ENCODE assay signal across 1 cellular context in the genomic region with DNA sequence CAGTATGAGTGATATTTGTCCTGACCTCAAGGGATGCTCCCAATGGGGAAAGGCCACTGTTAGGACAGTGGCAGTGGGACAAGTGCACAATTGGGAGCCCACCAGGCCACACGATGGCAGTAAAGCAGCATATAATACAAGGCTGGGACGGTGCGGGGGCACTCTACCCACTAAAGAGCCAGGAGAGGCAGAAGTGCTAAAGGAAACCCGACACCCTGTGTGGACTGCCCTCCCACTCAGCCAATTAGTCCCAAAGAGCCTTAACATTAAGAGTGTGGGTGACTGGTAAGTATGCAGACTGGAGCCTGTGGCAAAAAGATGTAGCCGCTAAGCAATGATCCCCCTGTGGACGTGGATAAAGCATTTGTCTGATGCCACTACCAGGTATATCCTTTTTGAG.
TF ChIP-seq lines count a peak whose summit lies in the region.

No MANE protein-coding gene starts in this region.

TF ChIP-seq in HepG2, 621 proteins besides CTCF, POLR2A, EP300 and RAD21 (continues in another document):
- TF ChIP-seq, protein P1, sequence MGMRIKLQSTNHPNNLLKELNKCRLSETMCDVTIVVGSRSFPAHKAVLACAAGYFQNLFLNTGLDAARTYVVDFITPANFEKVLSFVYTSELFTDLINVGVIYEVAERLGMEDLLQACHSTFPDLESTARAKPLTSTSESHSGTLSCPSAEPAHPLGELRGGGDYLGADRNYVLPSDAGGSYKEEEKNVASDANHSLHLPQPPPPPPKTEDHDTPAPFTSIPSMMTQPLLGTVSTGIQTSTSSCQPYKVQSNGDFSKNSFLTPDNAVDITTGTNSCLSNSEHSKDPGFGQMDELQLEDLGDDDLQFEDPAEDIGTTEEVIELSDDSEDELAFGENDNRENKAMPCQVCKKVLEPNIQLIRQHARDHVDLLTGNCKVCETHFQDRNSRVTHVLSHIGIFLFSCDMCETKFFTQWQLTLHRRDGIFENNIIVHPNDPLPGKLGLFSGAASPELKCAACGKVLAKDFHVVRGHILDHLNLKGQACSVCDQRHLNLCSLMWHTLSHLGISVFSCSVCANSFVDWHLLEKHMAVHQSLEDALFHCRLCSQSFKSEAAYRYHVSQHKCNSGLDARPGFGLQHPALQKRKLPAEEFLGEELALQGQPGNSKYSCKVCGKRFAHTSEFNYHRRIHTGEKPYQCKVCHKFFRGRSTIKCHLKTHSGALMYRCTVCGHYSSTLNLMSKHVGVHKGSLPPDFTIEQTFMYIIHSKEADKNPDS (CRISPR knock-in tag; IDR thresholded peaks at IDR 0.05): no peak
- TF ChIP-seq ZNF331 (CRISPR knock-in tag; IDR thresholded peaks at IDR 0.05) (peak; percentile 57; the same call in 1 of the 2 replicates), ATF1 (CRISPR knock-in tag; IDR thresholded peaks at IDR 0.05) (0 out of 2 replicates have a peak, but pooled peaks have one; percentile 17), TEAD2 (CRISPR knock-in tag; IDR thresholded peaks at IDR 0.05) (no peak), PHF5A (CRISPR knock-in tag; IDR thresholded peaks at IDR 0.05; ENCODE audit: low read depth, unreplicated experiment) (no peak), ARNT (IDR thresholded peaks at IDR 0.05) (no peak), JUNB (CRISPR knock-in tag; IDR thresholded peaks at IDR 0.05; ENCODE audit: borderline replicate concordance) (no peak), ATRX (CRISPR knock-in tag; IDR thresholded peaks at IDR 0.05; ENCODE audit: borderline replicate concordance) (no peak), PRMT3 (CRISPR knock-in tag; IDR thresholded peaks at IDR 0.05; ENCODE audit: borderline replicate concordance, low read depth) (peak; percentile 50; the same call in 1 of the 2 replicates), KDM3A (CRISPR knock-in tag; IDR thresholded peaks at IDR 0.05; ENCODE audit: low read depth) (0 out of 2 replicates have a peak, but pooled peaks have one; percentile 28), SOX5 (CRISPR knock-in tag; IDR thresholded peaks at IDR 0.05; ENCODE audit: borderline replicate concordance) (peak; percentile 30; the same call in 1 of the 2 replicates), MEIS1 (CRISPR knock-in tag; IDR thresholded peaks at IDR 0.05; ENCODE audit: borderline replicate concordance) (no peak), AHR (CRISPR knock-in tag; IDR thresholded peaks at IDR 0.05) (0 out of 2 replicates have a peak, but pooled peaks have one; percentile 44), CBFB (CRISPR knock-in tag; IDR thresholded peaks at IDR 0.05) (no peak), CHD4 (IDR thresholded peaks at IDR 0.05; ENCODE audit: borderline replicate concordance, low read length) (no peak), KLF6 (CRISPR knock-in tag; IDR thresholded peaks at IDR 0.05) (0 out of 2 replicates have a peak, but pooled peaks have one; percentile 43), SCMH1 (CRISPR knock-in tag; IDR thresholded peaks at IDR 0.05; ENCODE audit: borderline replicate concordance) (no peak), KLF12 (CRISPR knock-in tag; IDR thresholded peaks at IDR 0.05; ENCODE audit: borderline replicate concordance) (peak; percentile 12; the same call in 1 of the 2 replicates), IRX3 (CRISPR knock-in tag; IDR thresholded peaks at IDR 0.05; ENCODE audit: borderline replicate concordance, low read depth) (no peak), ZNF510 (CRISPR knock-in tag; IDR thresholded peaks at IDR 0.05; ENCODE audit: low read depth) (no peak), SMAD3 (CRISPR knock-in tag; IDR thresholded peaks at IDR 0.05) (peak; percentile 42; the same call in 1 of the 2 replicates), KAT8 (CRISPR knock-in tag; IDR thresholded peaks at IDR 0.05) (peak; percentile 67), ARNT2 (CRISPR knock-in tag; IDR thresholded peaks at IDR 0.05; ENCODE audit: low read depth) (no peak), RXRB (CRISPR knock-in tag; IDR thresholded peaks at IDR 0.05; ENCODE audit: borderline replicate concordance) (peak; percentile 52; the same call in 1 of the 2 replicates), ZNF501 (CRISPR knock-in tag; IDR thresholded peaks at IDR 0.05) (peak; percentile 46; the same call in 1 of the 2 replicates), DMAP1 (CRISPR knock-in tag; IDR thresholded peaks at IDR 0.05) (0 out of 2 replicates have a peak, but pooled peaks have one; percentile 25), SOX13 (IDR thresholded peaks at IDR 0.05) (no peak), SOX13 (CRISPR knock-in tag; conservative IDR thresholded peaks at IDR 0.05 in 1 of 2, IDR thresholded peaks at IDR 0.05 in 1 of 2) (peak in 1 of 2 experiments; percentile 31; a peak in 1 of 4 replicates), ZNF441 (CRISPR knock-in tag; IDR thresholded peaks at IDR 0.05; ENCODE audit: borderline replicate concordance) (no peak), ZMYM4 (CRISPR knock-in tag; IDR thresholded peaks at IDR 0.05) (peak; percentile 97), ZNF878 (CRISPR knock-in tag; IDR thresholded peaks at IDR 0.05) (no peak), MAZ (IDR thresholded peaks at IDR 0.05; ENCODE audit: borderline replicate concordance, low read depth, low read length) (peak; percentile 71; the same call in 1 of the 2 replicates), MAZ (CRISPR knock-in tag; IDR thresholded peaks at IDR 0.05; ENCODE audit: low read depth) (no peak; the same call in 1 of the 2 replicates), ZMYM3 (CRISPR knock-in tag; IDR thresholded peaks at IDR 0.05) (peak; percentile 54; the same call in 1 of the 2 replicates), ZNF781 (CRISPR knock-in tag; IDR thresholded peaks at IDR 0.05; ENCODE audit: borderline replicate concordance, not compliant biosample characterization) (peak; percentile 25), SRY (CRISPR knock-in tag; IDR thresholded peaks at IDR 0.05) (no peak), HOXA5 (CRISPR knock-in tag; IDR thresholded peaks at IDR 0.05) (no peak), KLF16 (CRISPR knock-in tag; IDR thresholded peaks at IDR 0.05) (no peak), KDM2A (CRISPR knock-in tag; IDR thresholded peaks at IDR 0.05; ENCODE audit: borderline replicate concordance, low read depth) (peak; percentile 49; the same call in 1 of the 2 replicates), ZBTB3 (CRISPR knock-in tag; IDR thresholded peaks at IDR 0.05; ENCODE audit: borderline replicate concordance, low read depth) (no peak), SP2 (CRISPR knock-in tag; IDR thresholded peaks at IDR 0.05) (no peak), JDP2 (CRISPR knock-in tag; IDR thresholded peaks at IDR 0.05; ENCODE audit: borderline replicate concordance) (no peak)
- TF ChIP-seq, protein P2, sequence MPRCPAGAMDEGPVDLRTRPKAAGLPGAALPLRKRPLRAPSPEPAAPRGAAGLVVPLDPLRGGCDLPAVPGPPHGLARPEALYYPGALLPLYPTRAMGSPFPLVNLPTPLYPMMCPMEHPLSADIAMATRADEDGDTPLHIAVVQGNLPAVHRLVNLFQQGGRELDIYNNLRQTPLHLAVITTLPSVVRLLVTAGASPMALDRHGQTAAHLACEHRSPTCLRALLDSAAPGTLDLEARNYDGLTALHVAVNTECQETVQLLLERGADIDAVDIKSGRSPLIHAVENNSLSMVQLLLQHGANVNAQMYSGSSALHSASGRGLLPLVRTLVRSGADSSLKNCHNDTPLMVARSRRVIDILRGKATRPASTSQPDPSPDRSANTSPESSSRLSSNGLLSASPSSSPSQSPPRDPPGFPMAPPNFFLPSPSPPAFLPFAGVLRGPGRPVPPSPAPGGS (CRISPR knock-in tag; IDR thresholded peaks at IDR 0.05): no peak
- TF ChIP-seq, protein P3, sequence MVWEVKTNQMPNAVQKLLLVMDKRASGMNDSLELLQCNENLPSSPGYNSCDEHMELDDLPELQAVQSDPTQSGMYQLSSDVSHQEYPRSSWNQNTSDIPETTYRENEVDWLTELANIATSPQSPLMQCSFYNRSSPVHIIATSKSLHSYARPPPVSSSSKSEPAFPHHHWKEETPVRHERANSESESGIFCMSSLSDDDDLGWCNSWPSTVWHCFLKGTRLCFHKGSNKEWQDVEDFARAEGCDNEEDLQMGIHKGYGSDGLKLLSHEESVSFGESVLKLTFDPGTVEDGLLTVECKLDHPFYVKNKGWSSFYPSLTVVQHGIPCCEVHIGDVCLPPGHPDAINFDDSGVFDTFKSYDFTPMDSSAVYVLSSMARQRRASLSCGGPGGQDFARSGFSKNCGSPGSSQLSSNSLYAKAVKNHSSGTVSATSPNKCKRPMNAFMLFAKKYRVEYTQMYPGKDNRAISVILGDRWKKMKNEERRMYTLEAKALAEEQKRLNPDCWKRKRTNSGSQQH (CRISPR knock-in tag; IDR thresholded peaks at IDR 0.05; ENCODE audit: low read depth): peak; percentile 45; the same call in 1 of the 2 replicates
- TF ChIP-seq, protein P4, sequence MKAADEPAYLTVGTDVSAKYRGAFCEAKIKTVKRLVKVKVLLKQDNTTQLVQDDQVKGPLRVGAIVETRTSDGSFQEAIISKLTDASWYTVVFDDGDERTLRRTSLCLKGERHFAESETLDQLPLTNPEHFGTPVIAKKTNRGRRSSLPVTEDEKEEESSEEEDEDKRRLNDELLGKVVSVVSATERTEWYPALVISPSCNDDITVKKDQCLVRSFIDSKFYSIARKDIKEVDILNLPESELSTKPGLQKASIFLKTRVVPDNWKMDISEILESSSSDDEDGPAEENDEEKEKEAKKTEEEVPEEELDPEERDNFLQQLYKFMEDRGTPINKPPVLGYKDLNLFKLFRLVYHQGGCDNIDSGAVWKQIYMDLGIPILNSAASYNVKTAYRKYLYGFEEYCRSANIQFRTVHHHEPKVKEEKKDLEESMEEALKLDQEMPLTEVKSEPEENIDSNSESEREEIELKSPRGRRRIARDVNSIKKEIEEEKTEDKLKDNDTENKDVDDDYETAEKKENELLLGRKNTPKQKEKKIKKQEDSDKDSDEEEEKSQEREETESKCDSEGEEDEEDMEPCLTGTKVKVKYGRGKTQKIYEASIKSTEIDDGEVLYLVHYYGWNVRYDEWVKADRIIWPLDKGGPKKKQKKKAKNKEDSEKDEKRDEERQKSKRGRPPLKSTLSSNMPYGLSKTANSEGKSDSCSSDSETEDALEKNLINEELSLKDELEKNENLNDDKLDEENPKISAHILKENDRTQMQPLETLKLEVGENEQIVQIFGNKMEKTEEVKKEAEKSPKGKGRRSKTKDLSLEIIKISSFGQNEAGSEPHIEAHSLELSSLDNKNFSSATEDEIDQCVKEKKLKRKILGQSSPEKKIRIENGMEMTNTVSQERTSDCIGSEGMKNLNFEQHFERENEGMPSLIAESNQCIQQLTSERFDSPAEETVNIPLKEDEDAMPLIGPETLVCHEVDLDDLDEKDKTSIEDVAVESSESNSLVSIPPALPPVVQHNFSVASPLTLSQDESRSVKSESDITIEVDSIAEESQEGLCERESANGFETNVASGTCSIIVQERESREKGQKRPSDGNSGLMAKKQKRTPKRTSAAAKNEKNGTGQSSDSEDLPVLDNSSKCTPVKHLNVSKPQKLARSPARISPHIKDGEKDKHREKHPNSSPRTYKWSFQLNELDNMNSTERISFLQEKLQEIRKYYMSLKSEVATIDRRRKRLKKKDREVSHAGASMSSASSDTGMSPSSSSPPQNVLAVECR (CRISPR knock-in tag; IDR thresholded peaks at IDR 0.05; ENCODE audit: borderline replicate concordance): no peak
- TF ChIP-seq, protein P5, sequence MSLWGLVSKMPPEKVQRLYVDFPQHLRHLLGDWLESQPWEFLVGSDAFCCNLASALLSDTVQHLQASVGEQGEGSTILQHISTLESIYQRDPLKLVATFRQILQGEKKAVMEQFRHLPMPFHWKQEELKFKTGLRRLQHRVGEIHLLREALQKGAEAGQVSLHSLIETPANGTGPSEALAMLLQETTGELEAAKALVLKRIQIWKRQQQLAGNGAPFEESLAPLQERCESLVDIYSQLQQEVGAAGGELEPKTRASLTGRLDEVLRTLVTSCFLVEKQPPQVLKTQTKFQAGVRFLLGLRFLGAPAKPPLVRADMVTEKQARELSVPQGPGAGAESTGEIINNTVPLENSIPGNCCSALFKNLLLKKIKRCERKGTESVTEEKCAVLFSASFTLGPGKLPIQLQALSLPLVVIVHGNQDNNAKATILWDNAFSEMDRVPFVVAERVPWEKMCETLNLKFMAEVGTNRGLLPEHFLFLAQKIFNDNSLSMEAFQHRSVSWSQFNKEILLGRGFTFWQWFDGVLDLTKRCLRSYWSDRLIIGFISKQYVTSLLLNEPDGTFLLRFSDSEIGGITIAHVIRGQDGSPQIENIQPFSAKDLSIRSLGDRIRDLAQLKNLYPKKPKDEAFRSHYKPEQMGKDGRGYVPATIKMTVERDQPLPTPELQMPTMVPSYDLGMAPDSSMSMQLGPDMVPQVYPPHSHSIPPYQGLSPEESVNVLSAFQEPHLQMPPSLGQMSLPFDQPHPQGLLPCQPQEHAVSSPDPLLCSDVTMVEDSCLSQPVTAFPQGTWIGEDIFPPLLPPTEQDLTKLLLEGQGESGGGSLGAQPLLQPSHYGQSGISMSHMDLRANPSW (CRISPR knock-in tag; IDR thresholded peaks at IDR 0.05; ENCODE audit: borderline replicate concordance): no peak
- TF ChIP-seq, protein P6, sequence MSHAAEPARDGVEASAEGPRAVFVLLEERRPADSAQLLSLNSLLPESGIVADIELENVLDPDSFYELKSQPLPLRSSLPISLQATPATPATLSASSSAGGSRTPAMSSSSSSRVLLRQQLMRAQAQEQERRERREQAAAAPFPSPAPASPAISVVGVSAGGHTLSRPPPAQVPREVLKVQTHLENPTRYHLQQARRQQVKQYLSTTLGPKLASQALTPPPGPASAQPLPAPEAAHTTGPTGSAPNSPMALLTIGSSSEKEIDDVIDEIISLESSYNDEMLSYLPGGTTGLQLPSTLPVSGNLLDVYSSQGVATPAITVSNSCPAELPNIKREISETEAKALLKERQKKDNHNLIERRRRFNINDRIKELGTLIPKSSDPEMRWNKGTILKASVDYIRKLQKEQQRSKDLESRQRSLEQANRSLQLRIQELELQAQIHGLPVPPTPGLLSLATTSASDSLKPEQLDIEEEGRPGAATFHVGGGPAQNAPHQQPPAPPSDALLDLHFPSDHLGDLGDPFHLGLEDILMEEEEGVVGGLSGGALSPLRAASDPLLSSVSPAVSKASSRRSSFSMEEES (CRISPR knock-in tag; IDR thresholded peaks at IDR 0.05): 0 out of 2 replicates have a peak, but pooled peaks have one; percentile 23
- TF ChIP-seq, protein P7, sequence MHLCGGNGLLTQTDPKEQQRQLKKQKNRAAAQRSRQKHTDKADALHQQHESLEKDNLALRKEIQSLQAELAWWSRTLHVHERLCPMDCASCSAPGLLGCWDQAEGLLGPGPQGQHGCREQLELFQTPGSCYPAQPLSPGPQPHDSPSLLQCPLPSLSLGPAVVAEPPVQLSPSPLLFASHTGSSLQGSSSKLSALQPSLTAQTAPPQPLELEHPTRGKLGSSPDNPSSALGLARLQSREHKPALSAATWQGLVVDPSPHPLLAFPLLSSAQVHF (CRISPR knock-in tag; IDR thresholded peaks at IDR 0.05): no peak
- TF ChIP-seq, protein P8, sequence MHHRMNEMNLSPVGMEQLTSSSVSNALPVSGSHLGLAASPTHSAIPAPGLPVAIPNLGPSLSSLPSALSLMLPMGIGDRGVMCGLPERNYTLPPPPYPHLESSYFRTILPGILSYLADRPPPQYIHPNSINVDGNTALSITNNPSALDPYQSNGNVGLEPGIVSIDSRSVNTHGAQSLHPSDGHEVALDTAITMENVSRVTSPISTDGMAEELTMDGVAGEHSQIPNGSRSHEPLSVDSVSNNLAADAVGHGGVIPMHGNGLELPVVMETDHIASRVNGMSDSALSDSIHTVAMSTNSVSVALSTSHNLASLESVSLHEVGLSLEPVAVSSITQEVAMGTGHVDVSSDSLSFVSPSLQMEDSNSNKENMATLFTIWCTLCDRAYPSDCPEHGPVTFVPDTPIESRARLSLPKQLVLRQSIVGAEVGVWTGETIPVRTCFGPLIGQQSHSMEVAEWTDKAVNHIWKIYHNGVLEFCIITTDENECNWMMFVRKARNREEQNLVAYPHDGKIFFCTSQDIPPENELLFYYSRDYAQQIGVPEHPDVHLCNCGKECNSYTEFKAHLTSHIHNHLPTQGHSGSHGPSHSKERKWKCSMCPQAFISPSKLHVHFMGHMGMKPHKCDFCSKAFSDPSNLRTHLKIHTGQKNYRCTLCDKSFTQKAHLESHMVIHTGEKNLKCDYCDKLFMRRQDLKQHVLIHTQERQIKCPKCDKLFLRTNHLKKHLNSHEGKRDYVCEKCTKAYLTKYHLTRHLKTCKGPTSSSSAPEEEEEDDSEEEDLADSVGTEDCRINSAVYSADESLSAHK (CRISPR knock-in tag; IDR thresholded peaks at IDR 0.05; ENCODE audit: borderline replicate concordance): no peak
